ENCODE assay signal across 23 cellular contexts in the genomic region with DNA sequence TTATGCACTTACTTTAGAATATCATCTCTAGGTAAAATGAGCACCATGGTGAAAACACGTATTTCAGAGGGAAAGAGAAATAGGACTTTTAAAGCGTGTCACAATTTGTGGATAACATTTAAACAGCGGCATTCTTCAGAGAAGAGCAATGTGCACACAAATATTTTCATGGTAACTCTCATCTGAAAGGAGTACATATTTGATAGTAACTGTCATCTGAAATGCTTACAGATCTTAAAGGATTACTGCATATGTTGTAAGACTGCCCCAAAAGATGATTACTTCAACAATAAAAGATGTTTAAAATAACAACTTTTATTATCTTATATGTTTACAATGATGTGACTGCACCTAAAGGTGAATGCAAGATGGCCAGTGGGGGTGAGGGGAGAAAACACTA.
A peak's percentile ranks its signal among the peaks of the same experiment; 100 is the strongest.
DNase-seq lines count a peak whose midpoint lies in the region; ATAC-seq and TF ChIP-seq lines count a peak whose summit lies in the region.
"Had no signal": no experiment of that assay in that cellular context is flagged by ENCODE, and none has a peak within 500 bp of the region (broad histone marks: within the 10 kb centered on the region; RNA-seq: fewer than 3 reads in every experiment).

No MANE protein-coding gene starts in this region.

- H3K18ac ChIP-seq in IMR-90 (ENCODE audit: low read depth, low read length): no peak overlapping the region

- no peak overlapping the region for H4K8ac ChIP-seq in IMR-90 (ENCODE audit: low read depth in 2 of 2, low read length in 2 of 2)

- no peaks in the 10 kb centered on the region for H3K79me1 ChIP-seq in IMR-90 (ENCODE audit: low read depth in 1 of 2, low read length in 2 of 2)

- DNase-seq in AG10803 (ENCODE audit: low read depth): peak; percentile 11
- DNase-seq in EL: peak; percentile 15
- peak; percentile 40 for DNase-seq in IMR-90
- peak; percentile 12 for DNase-seq in choroid plexus epithelial cell (ENCODE audit: low read depth)
- no peak for DNase-seq in KBM-7
- DNase-seq in brain microvascular endothelial cell: no peak
- DNase-seq in COLO829 (ENCODE audit: low spot score): no peak
- DNase-seq: AML-193; CD4-positive, alpha-beta T cell; COR-L47; H9; HFFc6; Kasumi-1; MV-4-11; NCI-H1105 treated with DMSO at 0.1 percent for 48 hours; NCI-H2029; NCI-H446; NCI-H524 treated with DMSO at 0.1 percent for 48 hours; NCI-H82; NK-92 treated with Interleukin-12 subunit alpha and Interleukin-12 subunit beta, amount 100 ng/mL, for 24 hours; PC-3 had no signal

- POLR2A ChIA-PET in IMR-90 (lab: Charles Lee; ENCODE audit: unreplicated experiment): no interaction called here

- H3K4me2 ChIP-seq in IMR-90 (ENCODE audit: low read depth, low read length): no peak overlapping the region
- H3K4me2 ChIP-seq: BLaER1 treated with 17β-estradiol and CSF1 and Interleukin-3, amounts not matched to agents 10 nM and 100 nM; GM23338 had no signal

- TF ChIP-seq POLR2A in IMR-90 (IDR thresholded peaks at IDR 0.05; ENCODE audit: low read depth, low read length): no peak

- intact Hi-C loops in IMR-90 (cut with micrococcal nuclease): no loop called here

- BruUV-seq in IMR-90 (replicated peaks; lab: Mats Ljungman, UMichigan): no TSS peak

- no peaks in the 10 kb centered on the region for H3K36me3 ChIP-seq in IMR-90 (ENCODE audit: control insufficient read depth, insufficient read depth, low read length)
- H3K36me3 ChIP-seq in brain microvascular endothelial cell (replicated peaks): no peaks in the 10 kb centered on the region
- H3K36me3 ChIP-seq: BLaER1 treated with 17β-estradiol and CSF1 and Interleukin-3, amounts not matched to agents 10 nM and 100 nM had no signal

- H3K56ac ChIP-seq in IMR-90 (ENCODE audit: extremely low read depth, insufficient read depth, low read length): no peak overlapping the region

- H2BK5ac ChIP-seq in IMR-90 (ENCODE audit: low read depth, low read length, poor library complexity, severe bottlenecking): no peak overlapping the region

- in situ Hi-C loops in IMR-90 (cut with MboI; ENCODE audit: low sequenced_read_pairs): no loop called here
- in situ Hi-C loops in KBM-7 (cut with MboI; ENCODE audit: low pct_unique_long_range_greater_than_20kb, low sequenced_read_pairs): no loop called here
- in situ Hi-C loops in brain microvascular endothelial cell (cut with HindIII; ENCODE audit: low pct_ligation_motif_present, low sequenced_read_pairs): no loop called here

- ATAC-seq in IMR-90 (ENCODE audit: low read depth): peak; percentile 83
- ATAC-seq: GM23338, PC-3 had no signal

- TF ChIP-seq RAD21 in IMR-90 (IDR thresholded peaks at IDR 0.05; ENCODE audit: low read length): no peak

- H3K4ac ChIP-seq in IMR-90 (ENCODE audit: low read depth, low read length): no peak overlapping the region

- H3K9ac ChIP-seq in IMR-90 (ENCODE audit: low read depth, low read length): no peak overlapping the region
- H3K9ac ChIP-seq: BLaER1 treated with 17β-estradiol and CSF1 and Interleukin-3, amounts not matched to agents 10 nM and 100 nM had no signal

- no peaks in the 10 kb centered on the region for H3K9me3 ChIP-seq in IMR-90 (ENCODE audit: control insufficient read depth, insufficient read depth, low read length)
- H3K9me3 ChIP-seq: BLaER1 treated with 17β-estradiol and CSF1 and Interleukin-3, amounts not matched to agents 10 nM and 100 nM had no signal

- H4K20me1 ChIP-seq in IMR-90 (ENCODE audit: insufficient read depth, low read length): no peaks in the 10 kb centered on the region
- H4K20me1 ChIP-seq: BLaER1 treated with 17β-estradiol and CSF1 and Interleukin-3, amounts not matched to agents 10 nM and 100 nM had no signal

- no peak overlapping the region for H4K5ac ChIP-seq in IMR-90 (ENCODE audit: low read depth, low read length)

- no peak overlapping the region for H2AK5ac ChIP-seq in IMR-90 (ENCODE audit: low read depth, low read length)

- no peak overlapping the region for H3K4me3 ChIP-seq in AG10803 (ENCODE audit: low read length)
- H3K4me3 ChIP-seq in IMR-90 (ENCODE audit: insufficient read depth, low read depth, low read length): no peak overlapping the region
- no peak overlapping the region for H3K4me3 ChIP-seq in choroid plexus epithelial cell (ENCODE audit: low read depth, low read length)
- no peak overlapping the region for H3K4me3 ChIP-seq in brain microvascular endothelial cell (ENCODE audit: low read depth, low read length)
- H3K4me3 ChIP-seq: BLaER1 treated with 17β-estradiol and CSF1 and Interleukin-3, amounts not matched to agents 10 nM and 100 nM; GM23338 had no signal

- CTCF ChIA-PET in IMR-90 (lab: Yijun Ruan, JAX): no interaction called here

- no peak overlapping the region for H3K23ac ChIP-seq in IMR-90 (ENCODE audit: low read depth, low read length)

- H4K91ac ChIP-seq in IMR-90 (ENCODE audit: insufficient read depth, low read depth, low read length): no peak overlapping the region

- dilution Hi-C loops in IMR-90 (cut with HindIII; ENCODE audit: low sequenced_read_pairs, unreplicated experiment): no loop called here

- no peak overlapping the region for H2BK120ac ChIP-seq in IMR-90 (ENCODE audit: low read depth, low read length)

- 80% methylated on average over 1 of the region's 3 CpGs; no CpG with 5 or more reads in 1 of the 2 experiments for WGBS in IMR-90 (ENCODE audit: extremely low coverage in 2 of 2, insufficient read length in 1 of 2), 2 experiments

- H2BK15ac ChIP-seq in IMR-90 (ENCODE audit: low read depth, low read length): no peak overlapping the region

- TF ChIP-seq CTCF in AG10803 (conservative IDR thresholded peaks at IDR 0.05; ENCODE audit: low read length) (no peak), IMR-90 (conservative IDR thresholded peaks at IDR 0.05; ENCODE audit: low read depth, low read length) (no peak), choroid plexus epithelial cell (conservative IDR thresholded peaks at IDR 0.05; ENCODE audit: low read depth, low read length) (no peak), brain microvascular endothelial cell (IDR thresholded peaks at IDR 0.05; ENCODE audit: low read depth, low read length, missing control alignments) (no peak)

- H3K27me3 ChIP-seq in IMR-90 (ENCODE audit: control insufficient read depth, insufficient read depth, low read length) (no peaks in the 10 kb centered on the region), brain microvascular endothelial cell (replicated peaks) (no peaks in the 10 kb centered on the region)
- H3K27me3 ChIP-seq: BLaER1 treated with 17β-estradiol and CSF1 and Interleukin-3, amounts not matched to agents 10 nM and 100 nM had no signal

- no peak overlapping the region for H2AK9ac ChIP-seq in IMR-90 (replicated peaks; ENCODE audit: low read depth, low read length, poor library complexity)

- H2AFZ ChIP-seq in IMR-90 (replicated peaks; ENCODE audit: low read length, poor library complexity): no peak overlapping the region
- H2AFZ ChIP-seq: GM23338 had no signal

- no peaks in the 10 kb centered on the region for H3K4me1 ChIP-seq in IMR-90 (ENCODE audit: control insufficient read depth, insufficient read depth, low read length)
- H3K4me1 ChIP-seq: BLaER1 treated with 17β-estradiol and CSF1 and Interleukin-3, amounts not matched to agents 10 nM and 100 nM had no signal

- H3K27ac ChIP-seq in IMR-90 (ENCODE audit: insufficient read depth, low read length) (no peak overlapping the region), brain microvascular endothelial cell (no peak overlapping the region)
- H3K27ac ChIP-seq: BLaER1 treated with 17β-estradiol and CSF1 and Interleukin-3, amounts not matched to agents 10 nM and 100 nM had no signal

- no peaks in the 10 kb centered on the region for H3K9me1 ChIP-seq in IMR-90 (ENCODE audit: insufficient read depth, low read length)

- H2BK20ac ChIP-seq in IMR-90 (ENCODE audit: low read depth, low read length): no peak overlapping the region

- no peak overlapping the region for H3K14ac ChIP-seq in IMR-90 (replicated peaks; ENCODE audit: low read depth, low read length)

TF ChIP-seq in IMR-90, 13 proteins besides CTCF, POLR2A, EP300 and RAD21:
- TF ChIP-seq CEBPB (IDR thresholded peaks at IDR 0.05; ENCODE audit: low read depth, low read length) (peak; percentile 52; the same call in 1 of the 2 replicates), MAZ (IDR thresholded peaks at IDR 0.05; ENCODE audit: borderline replicate concordance, low read depth, low read length) (no peak), CHD1 (IDR thresholded peaks at IDR 0.05; ENCODE audit: low read depth, low read length) (no peak), FOS (IDR thresholded peaks at IDR 0.05; ENCODE audit: low read depth, low read length) (no peak)

Comparison
In these comparisons a context has a peak if more than half of its experiments do, and no peak if none do; other contexts are left out.
1. DNase-seq: peak in AG10803 (single experiment), EL (single experiment), IMR-90 (single experiment) and choroid plexus epithelial cell (single experiment); none in KBM-7 (single experiment), brain microvascular endothelial cell (single experiment) and COLO829 (single experiment).